In genomic region chr20:50190251-50191064, GRCh38 we compare ENCODE assay signal across 8 cellular contexts. TPM values are rescaled to one million over a fixed set of nuclear protein-coding genes. Genes with fewer than 3 reads are reported as not detected.
A peak's percentile ranks its signal among the peaks of the same experiment; 100 is the strongest.
DNase-seq lines count a peak whose midpoint lies in the region; ATAC-seq and TF ChIP-seq lines count a peak whose summit lies in the region.

CEBPB (plus strand) TSS chr20:50190830; CDS start chr20:50191034, 204 bp downstream.

- intact Hi-C loops in CD4-positive, alpha-beta T cell (cut with DNase I, micrococcal nuclease), result loop anchor here (1.0 to 10.0 kb wide), 5 partner anchors 37 to 744 kb away; partner anchors contain the start of genes ADNP (in 1 of the 2) and PEDS1 (in 1 of the 2)

- peak within 1 kb of the TSS; percentile 33 for H2AFZ ChIP-seq in neural cell (ENCODE audit: low read depth, low read length)

- no peak for TF ChIP-seq EP300 in neural cell (conservative IDR thresholded peaks at IDR 0.05; ENCODE audit: poor library complexity, severe bottlenecking)

- TF ChIP-seq CTCF in CD4-positive, alpha-beta T cell (IDR thresholded peaks at IDR 0.05), result peak; percentile 61
- TF ChIP-seq CTCF in fibroblast of the aortic adventitia (IDR thresholded peaks at IDR 0.05; ENCODE audit: insufficient read depth, low read length) (peak; percentile 77), neural cell (IDR thresholded peaks at IDR 0.05; ENCODE audit: poor library complexity, severe bottlenecking) (peak; percentile 52)

- H3K36me3 ChIP-seq in neural cell (ENCODE audit: insufficient read depth, low read length), result no peaks in the 10 kb centered on the region
- H3K36me3 ChIP-seq in stomach smooth muscle (ENCODE audit: control insufficient read depth in 2 of 2, insufficient read depth in 2 of 2, low read length in 2 of 2), result peaks cover 8 to 14% of the 10 kb centered on the region in 2 donors

- peak within 1 kb of the TSS; percentile 58 for H3K9ac ChIP-seq in neural cell (ENCODE audit: low read length)
- H3K9ac ChIP-seq in stomach smooth muscle (ENCODE audit: low read length in 2 of 2), result peak within 1 kb of the TSS; percentile 97 to 100

- H3F3A ChIP-seq in neural cell (ENCODE audit: insufficient read depth, low read length, poor library complexity, severe bottlenecking), result no peaks in the 10 kb centered on the region

- H3K4me3 ChIP-seq in fibroblast of the aortic adventitia (ENCODE audit: low read depth, low read length) (peak within 1 kb of the TSS; percentile 100), neural cell (ENCODE audit: low read length) (peak within 1 kb of the TSS; percentile 78), stomach smooth muscle (ENCODE audit: low read length in 2 of 2) (peak within 1 kb of the TSS; percentile 88 to 98)

- H3K9me3 ChIP-seq in CD4-positive, alpha-beta T cell (ENCODE audit: control insufficient read depth, low read length), result no peaks in the 10 kb centered on the region
- no peaks in the 10 kb centered on the region for H3K9me3 ChIP-seq in neural cell (ENCODE audit: low read length)
- no peaks in the 10 kb centered on the region for H3K9me3 ChIP-seq in stomach smooth muscle (ENCODE audit: control insufficient read depth in 2 of 2, low read length in 2 of 2)

- H3K27me3 ChIP-seq in CD4-positive, alpha-beta T cell (ENCODE audit: control insufficient read depth, insufficient read depth, low read length), result no peaks in the 10 kb centered on the region
- peaks cover 22% of the 10 kb centered on the region for H3K27me3 ChIP-seq in neural cell (ENCODE audit: insufficient read depth, low read depth, low read length)
- H3K27me3 ChIP-seq in stomach smooth muscle (ENCODE audit: control insufficient read depth in 1 of 2, insufficient read depth in 2 of 2, low read length in 2 of 2), result no peaks in the 10 kb centered on the region

- H3K79me2 ChIP-seq in neural cell (replicated peaks; ENCODE audit: insufficient read depth, low read length), result no peaks in the 10 kb centered on the region

- H3K4me1 Mint-ChIP-seq in CD4-positive, alpha-beta T cell (ENCODE audit: low read depth), result peaks cover 21% of the 10 kb centered on the region

- in situ Hi-C loops in KBM-7 (cut with MboI; ENCODE audit: low pct_unique_long_range_greater_than_20kb, low sequenced_read_pairs), result no loop called here

- H3K4me2 ChIP-seq in neural cell (ENCODE audit: low read length), result no peak within 1 kb of the TSS

- H3K4me1 ChIP-seq in stomach smooth muscle (ENCODE audit: control insufficient read depth, insufficient read depth, low read length), result peaks cover 35% of the 10 kb centered on the region

- peak within 1 kb of the TSS; percentile 87 for H3K4me3 Mint-ChIP-seq in CD4-positive, alpha-beta T cell

- H3K27me3 Mint-ChIP-seq in CD4-positive, alpha-beta T cell, result peaks cover 8% of the 10 kb centered on the region

- no peaks in the 10 kb centered on the region for H3K9me2 ChIP-seq in neural cell (ENCODE audit: insufficient read depth, low read length)

- H3K27ac Mint-ChIP-seq in CD4-positive, alpha-beta T cell, result peak within 1 kb of the TSS; percentile 98

- POLR2A ChIA-PET in CD4-positive, alpha-beta T cell (lab: Charles Lee), result interaction anchor here (0.6 to 3.0 kb wide), 14 partner anchors 10 to 378 kb away, joined by 3 to 21 read pairs (median 4); partner anchors contain the start of genes PEDS1, PTPN1 and SLC9A8

- no peaks in the 10 kb centered on the region for H3K9me3 Mint-ChIP-seq in CD4-positive, alpha-beta T cell

- no peaks in the 10 kb centered on the region for H4K20me1 ChIP-seq in neural cell (ENCODE audit: insufficient read depth)

- ATAC-seq in CD4-positive, alpha-beta T cell (ENCODE audit: poor library complexity), result peak; percentile 54
- ATAC-seq in GM19455 (IDR thresholded peaks at IDR 0.05; ENCODE audit: unreplicated experiment), result peak; percentile 41

- H3K36me3 Mint-ChIP-seq in CD4-positive, alpha-beta T cell (ENCODE audit: low read depth), result peaks cover 10% of the 10 kb centered on the region

- peak; percentile 73 to 85 (median 78) for DNase-seq in CD4-positive, alpha-beta T cell
- DNase-seq in KBM-7 (peak; percentile 76), SHP77 treated with DMSO at 0.1 percent for 48 hours (lab: John Stamatoyannopoulos, UW) (peak; percentile 18), fibroblast of the aortic adventitia (ENCODE audit: low read depth) (peak; percentile 91)
- peak; percentile 73 for DNase-seq in activated effector memory CD4-positive, alpha-beta T cell treated with Interleukin-2 at 50 U/mL for 16 hours

- CTCF ChIA-PET in CD4-positive, alpha-beta T cell (lab: Charles Lee), result interaction anchor here (1.0 to 2.6 kb wide), 4 partner anchors 12 to 385 kb away, joined by 3 to 8 read pairs (median 4); no protein-coding TSS in a partner anchor

- peak within 1 kb of the TSS; percentile 72 for H3K27ac ChIP-seq in CD4-positive, alpha-beta T cell (ENCODE audit: low read depth, low read length)
- H3K27ac ChIP-seq in neural cell (ENCODE audit: low read length), result no peak within 1 kb of the TSS
- peak within 1 kb of the TSS; percentile 97 for H3K27ac ChIP-seq in stomach smooth muscle (ENCODE audit: low read length)

- peak; percentile 51 for TF ChIP-seq RAD21 in neural cell (conservative IDR thresholded peaks at IDR 0.05)

TF ChIP-seq in neural cell, 6 proteins besides CTCF, POLR2A, EP300 and RAD21:
- no peak for TF ChIP-seq POLR2AphosphoS5 (IDR thresholded peaks at IDR 0.05)
- no peak for TF ChIP-seq REST (IDR thresholded peaks at IDR 0.05; ENCODE audit: borderline replicate concordance)
- no peak for TF ChIP-seq EZH2 (IDR thresholded peaks at IDR 0.05; ENCODE audit: borderline replicate concordance, insufficient read depth, low read length, poor library complexity, severe bottlenecking)
- TF ChIP-seq SMC3 (conservative IDR thresholded peaks at IDR 0.05; ENCODE audit: poor library complexity), result no peak
- TF ChIP-seq MXI1 (conservative IDR thresholded peaks at IDR 0.05; ENCODE audit: poor library complexity, severe bottlenecking), result no peak
- no peak for TF ChIP-seq TAF1 (IDR thresholded peaks at IDR 0.05; ENCODE audit: low read depth)

RNA-seq across cellular contexts. Expression of gene CEBPB, which starts in this region (rescaled TPM):
- total RNA-seq in CD4-positive, alpha-beta T cell, result 10 to 100 TPM; 40.7 to 43.9 TPM
- total RNA-seq in fibroblast of the aortic adventitia (ENCODE audit: low replicate concordance), result 38.1 TPM in 2 replicates
- polyA plus RNA-seq in neural cell, result 0.59 and 0.94 TPM in 2 replicates
- 0.97 and 1.0 TPM in 2 replicates for polyA minus RNA-seq in neural cell

Comparison
In these comparisons a context has a peak if more than half of its experiments do, and no peak if none do; other contexts are left out.
1. DNase-seq: peak in every context shown above with its lines; median percentile 91 in fibroblast of the aortic adventitia; 78 in CD4-positive, alpha-beta T cell; 76 in KBM-7; 73 in activated effector memory CD4-positive, alpha-beta T cell treated with Interleukin-2 at 50 U/mL for 16 hours; 18 in SHP77 treated with DMSO at 0.1 percent for 48 hours.